Comparison of ENCODE assay signal across 30 cellular contexts in the genomic region with DNA sequence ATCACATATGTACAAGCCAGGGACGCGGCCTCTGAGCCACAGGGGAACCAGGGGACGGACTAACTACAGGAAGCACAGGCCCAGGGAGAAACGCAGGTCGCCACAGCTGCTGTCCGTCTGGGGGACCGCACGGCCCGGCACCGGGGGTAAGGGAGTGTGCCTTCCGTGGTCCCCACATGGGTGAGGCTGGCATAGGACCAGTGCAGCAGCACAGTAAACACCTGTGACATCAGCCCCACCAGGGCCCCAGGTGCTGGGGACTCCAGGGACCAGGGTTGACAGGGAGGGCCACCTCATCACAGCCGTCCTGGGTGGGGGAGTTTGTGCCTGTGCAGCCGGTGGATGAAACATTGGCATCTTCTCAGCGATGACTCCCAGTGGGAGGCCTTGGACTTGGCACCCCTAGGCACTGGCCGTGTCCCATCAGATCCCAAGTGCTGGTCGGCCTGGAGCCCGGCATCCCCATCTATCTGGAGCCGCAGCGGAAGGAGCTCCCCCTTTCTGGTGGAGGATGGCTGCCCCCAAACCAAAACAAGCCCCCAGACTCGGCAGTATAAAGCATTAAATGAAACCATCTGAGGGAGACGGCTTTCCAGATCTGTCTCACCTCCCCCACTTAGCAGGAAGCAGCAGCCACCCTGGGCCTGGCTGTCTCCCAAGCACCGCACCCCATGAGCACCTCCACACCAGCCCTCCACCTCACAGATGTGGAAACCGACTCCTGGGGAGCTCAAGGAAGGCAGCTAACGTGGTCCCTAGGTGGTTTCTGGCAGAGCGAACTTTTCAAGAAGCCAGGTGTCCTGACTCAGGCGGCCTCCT. TPM values are rescaled to one million over a fixed set of nuclear protein-coding genes. Genes with fewer than 3 reads are reported as not detected.
DNase-seq lines count a peak whose midpoint lies in the region; ATAC-seq lines count a peak whose summit lies in the region.
"Had no signal": no experiment of that assay in that cellular context is flagged by ENCODE, and none has a peak within 500 bp of the region (broad histone marks: within the 10 kb centered on the region; RNA-seq: fewer than 3 reads in every experiment).

No MANE protein-coding gene starts in this region.

- ATAC-seq in stimulated activated naive CD8-positive, alpha-beta T cell treated with anti-CD3 and anti-CD28 coated beads, Interleukin-15, amount 100 ng/mL, for 72 hours, result peak; percentile 17
- no peak for ATAC-seq in stimulated activated naive CD8-positive, alpha-beta T cell treated with anti-CD3 and anti-CD28 coated beads, Interleukin-15, Interleukin-2, amounts not matched to agents 100 U/mL and 50 U/mL, for 24 hours
- ATAC-seq in HG03439 (IDR thresholded peaks at IDR 0.05; ENCODE audit: unreplicated experiment) (no peak), HG02884 (IDR thresholded peaks at IDR 0.05; ENCODE audit: unreplicated experiment) (no peak)
- no peak for ATAC-seq in activated T-cell treated with anti-CD3 and anti-CD28 coated beads, Interleukin-2, amount 50 U/mL, for 4 hours

- no peaks in the 10 kb centered on the region for H3K79me1 ChIP-seq in mesenchymal stem cell (replicated peaks; ENCODE audit: low read length, poor library complexity, severe bottlenecking)

- no peak for DNase-seq in stimulated activated naive CD8-positive, alpha-beta T cell treated with anti-CD3 and anti-CD28 coated beads, Interleukin-15, amount 100 ng/mL, for 72 hours
- DNase-seq in stimulated activated naive CD8-positive, alpha-beta T cell treated with anti-CD3 and anti-CD28 coated beads, Interleukin-15, Interleukin-2, amounts not matched to agents 100 U/mL and 50 U/mL, for 24 hours, result no peak
- DNase-seq in SK-N-DZ (ENCODE audit: low spot score) (peak; percentile 40), mesenchymal stem cell (no peak)
- DNase-seq in activated T-cell treated with anti-CD3 and anti-CD28 coated beads, Interleukin-2, amount 50 U/mL, for 4 hours, result no peak
- DNase-seq: activated CD4-positive, alpha-beta T cell treated with anti-CD3 and anti-CD28 coated beads for 4 hours; activated CD8-positive, alpha-beta memory T cell treated with anti-CD3 and anti-CD28 coated beads for 24 hours; activated effector memory CD4-positive, alpha-beta T cell treated with anti-CD3 and anti-CD28 coated beads, Interleukin-2, amount 50 U/mL, for 16 hours; activated naive CD8-positive, alpha-beta T cell treated with anti-CD3 and anti-CD28 coated beads for 36 hours; CD4-positive, alpha-beta T cell; central memory CD4-positive, alpha-beta T cell; DMS 273 treated with DMSO at 0.1 percent for 48 hours; EL; hypothalamus; immature natural killer cell; NCI-H187 treated with DMSO at 0.1 percent for 48 hours; NCI-H2227 treated with DMSO at 0.1 percent for 48 hours; NCI-H774; nucleus accumbens; OCI-M1 had no signal

- H3K36me3 ChIP-seq in mesenchymal stem cell (ENCODE audit: control insufficient read depth in 1 of 2, insufficient read depth in 2 of 2, low read depth in 1 of 2, low read length in 2 of 2), result no peaks in the 10 kb centered on the region
- H3K36me3 ChIP-seq: ascending aorta, gastroesophageal sphincter, upper lobe of left lung had no signal

- no peak overlapping the region for H2AFZ ChIP-seq in mesenchymal stem cell (ENCODE audit: low read depth, low read length)

- no peak overlapping the region for H3K4me3 Mint-ChIP-seq in stimulated activated naive CD8-positive, alpha-beta T cell treated with anti-CD3 and anti-CD28 coated beads, Interleukin-15, amount 100 ng/mL, for 72 hours
- H3K4me3 Mint-ChIP-seq in activated T-cell treated with anti-CD3 and anti-CD28 coated beads, Interleukin-2, amount 50 U/mL, for 4 hours, result no peak overlapping the region
- H3K4me3 Mint-ChIP-seq: activated naive CD8-positive, alpha-beta T cell treated with anti-CD3 and anti-CD28 coated beads for 36 hours; CD4-positive, alpha-beta T cell; immature natural killer cell; T-helper 2 cell treated with Interferon-gamma antibody and Interleukin-4, amounts not matched to agents 5 μg/mL and 100 μg/mL, for 36 hours had no signal

- H3K9ac ChIP-seq in mesenchymal stem cell (ENCODE audit: low read length), result no peak overlapping the region

- no peak overlapping the region for H3K23ac ChIP-seq in mesenchymal stem cell (ENCODE audit: low read length in 2 of 2)

- H3K14ac ChIP-seq in mesenchymal stem cell (ENCODE audit: low read length in 2 of 2), result no peak overlapping the region

- no peak overlapping the region for H3K4me3 ChIP-seq in mesenchymal stem cell (ENCODE audit: insufficient read depth in 1 of 2, low read depth in 1 of 2, low read length in 2 of 2)
- H3K4me3 ChIP-seq: ascending aorta, gastroesophageal sphincter, skin epidermis, upper lobe of left lung had no signal

- whole genome bisulfite sequencing in mesenchymal stem cell, result 86% methylated on average over 26 of the region's 26 CpGs

- no peak overlapping the region for H2BK120ac ChIP-seq in mesenchymal stem cell (ENCODE audit: low read depth, low read length)

- no peak overlapping the region for H3K27ac ChIP-seq in mesenchymal stem cell (ENCODE audit: low read length, poor library complexity, severe bottlenecking)
- H3K27ac ChIP-seq: ascending aorta, gastroesophageal sphincter, HL-60, skin epidermis, upper lobe of left lung had no signal

- H4K8ac ChIP-seq in mesenchymal stem cell (ENCODE audit: low read length), result no peak overlapping the region

- no peaks in the 10 kb centered on the region for H3K9me3 Mint-ChIP-seq in stimulated activated naive CD8-positive, alpha-beta T cell treated with anti-CD3 and anti-CD28 coated beads, Interleukin-15, amount 100 ng/mL, for 72 hours
- H3K9me3 Mint-ChIP-seq in activated T-cell treated with anti-CD3 and anti-CD28 coated beads, Interleukin-2, amount 50 U/mL, for 4 hours, result no peaks in the 10 kb centered on the region
- H3K9me3 Mint-ChIP-seq: activated naive CD8-positive, alpha-beta T cell treated with anti-CD3 and anti-CD28 coated beads for 36 hours; CD4-positive, alpha-beta T cell; immature natural killer cell; T-helper 2 cell treated with Interferon-gamma antibody and Interleukin-4, amounts not matched to agents 5 μg/mL and 100 μg/mL, for 36 hours had no signal

- no peaks in the 10 kb centered on the region for H3K27me3 Mint-ChIP-seq in stimulated activated naive CD8-positive, alpha-beta T cell treated with anti-CD3 and anti-CD28 coated beads, Interleukin-15, amount 100 ng/mL, for 72 hours
- peaks cover under 1% of the 10 kb centered on the region for H3K27me3 Mint-ChIP-seq in activated T-cell treated with anti-CD3 and anti-CD28 coated beads, Interleukin-2, amount 50 U/mL, for 4 hours (ENCODE audit: low read depth)
- H3K27me3 Mint-ChIP-seq: activated naive CD8-positive, alpha-beta T cell treated with anti-CD3 and anti-CD28 coated beads for 36 hours; CD4-positive, alpha-beta T cell had no signal

- no peak overlapping the region for H3K18ac ChIP-seq in mesenchymal stem cell (ENCODE audit: low read depth in 1 of 2, low read length in 2 of 2)

- peak overlapping the region in 1 of 2 donors; percentile 79 for H3K27ac Mint-ChIP-seq in stimulated activated naive CD8-positive, alpha-beta T cell treated with anti-CD3 and anti-CD28 coated beads, Interleukin-15, amount 100 ng/mL, for 72 hours
- H3K27ac Mint-ChIP-seq: activated naive CD8-positive, alpha-beta T cell treated with anti-CD3 and anti-CD28 coated beads for 36 hours; CD4-positive, alpha-beta T cell; immature natural killer cell; T-helper 2 cell treated with Interferon-gamma antibody and Interleukin-4, amounts not matched to agents 5 μg/mL and 100 μg/mL, for 36 hours had no signal

- H3K4me2 ChIP-seq in mesenchymal stem cell (ENCODE audit: low read length, poor library complexity, severe bottlenecking), result no peak overlapping the region

- H3K4me1 ChIP-seq in mesenchymal stem cell (ENCODE audit: control insufficient read depth, insufficient read depth, low read depth, low read length), result no peaks in the 10 kb centered on the region
- H3K4me1 ChIP-seq: ascending aorta, gastroesophageal sphincter, upper lobe of left lung had no signal

- H3K4me1 Mint-ChIP-seq in stimulated activated naive CD8-positive, alpha-beta T cell treated with anti-CD3 and anti-CD28 coated beads, Interleukin-15, amount 100 ng/mL, for 72 hours, result no peaks in the 10 kb centered on the region
- no peaks in the 10 kb centered on the region for H3K4me1 Mint-ChIP-seq in activated T-cell treated with anti-CD3 and anti-CD28 coated beads, Interleukin-2, amount 50 U/mL, for 4 hours (ENCODE audit: low read depth)
- H3K4me1 Mint-ChIP-seq: activated naive CD8-positive, alpha-beta T cell treated with anti-CD3 and anti-CD28 coated beads for 36 hours; immature natural killer cell had no signal

- H3K27me3 ChIP-seq in mesenchymal stem cell (ENCODE audit: control insufficient read depth in 1 of 2, insufficient read depth in 1 of 2, low read length in 2 of 2), result peaks cover 15 to 82% of the 10 kb centered on the region in 2 experiments
- H3K27me3 ChIP-seq: ascending aorta, upper lobe of left lung had no signal

- no peak overlapping the region for H2BK5ac ChIP-seq in mesenchymal stem cell (ENCODE audit: low read depth, low read length, poor library complexity, severe bottlenecking)

- no peaks in the 10 kb centered on the region for H3K36me3 Mint-ChIP-seq in activated T-cell treated with anti-CD3 and anti-CD28 coated beads, Interleukin-2, amount 50 U/mL, for 4 hours (ENCODE audit: insufficient read depth)
- H3K36me3 Mint-ChIP-seq: activated naive CD8-positive, alpha-beta T cell treated with anti-CD3 and anti-CD28 coated beads for 36 hours; immature natural killer cell had no signal

- H2BK12ac ChIP-seq in mesenchymal stem cell (ENCODE audit: low read length in 2 of 2), result no peak overlapping the region

- H3K9me3 ChIP-seq in mesenchymal stem cell (ENCODE audit: control insufficient read depth, low read length), result no peaks in the 10 kb centered on the region
- H3K9me3 ChIP-seq: ascending aorta, gastroesophageal sphincter, upper lobe of left lung had no signal

- no peak overlapping the region for H3K4ac ChIP-seq in mesenchymal stem cell (ENCODE audit: low read depth in 1 of 2, low read length in 2 of 2)

- no peak overlapping the region for H2AK5ac ChIP-seq in mesenchymal stem cell (ENCODE audit: low read length, severe bottlenecking)

- peak overlapping the region; percentile 12 for H4K91ac ChIP-seq in mesenchymal stem cell (ENCODE audit: low read length)

- H2BK15ac ChIP-seq in mesenchymal stem cell (ENCODE audit: low read depth, poor library complexity, severe bottlenecking), result no peak overlapping the region

RNA-seq across cellular contexts. Expression of a gene that starts 22.5 kb away (rescaled TPM):
- polyA plus RNA-seq in SK-N-DZ (2014; cell fraction: cytosol; rRNA removed), result not detected in 2 replicates
- polyA plus RNA-seq in SK-N-DZ (2014; cell fraction: nucleus; rRNA removed), result not detected in 2 replicates
- not detected for polyA plus RNA-seq in mesenchymal stem cell (2013, experiment 1 of 2)
- polyA plus RNA-seq in mesenchymal stem cell (2013, experiment 2 of 2), result not detected
- total RNA-seq in activated T-cell treated with anti-CD3 and anti-CD28 coated beads, Interleukin-2, amount 50 U/mL, for 4 hours, result not detected
- total RNA-seq: activated naive CD8-positive, alpha-beta T cell treated with anti-CD3 and anti-CD28 coated beads for 36 hours; ascending aorta; CD4-positive, alpha-beta T cell; dermis microvascular lymphatic vessel endothelial cell; gastroesophageal sphincter; LHCN-M2; upper lobe of left lung had no signal
- polyA plus RNA-seq: immature natural killer cell had no signal

RNA-seq across cellular contexts. Expression of a gene that starts 31.5 kb away (rescaled TPM):
- polyA plus RNA-seq in SK-N-DZ (2014; cell fraction: cytosol; rRNA removed), result not detected in 2 replicates
- polyA plus RNA-seq in SK-N-DZ (2014; cell fraction: nucleus; rRNA removed), result 0.31 TPM in 1 of 2 replicates, not detected in the other
- polyA plus RNA-seq in mesenchymal stem cell (2013, experiment 1 of 2), result not detected
- not detected for polyA plus RNA-seq in mesenchymal stem cell (2013, experiment 2 of 2)
- not detected for total RNA-seq in activated T-cell treated with anti-CD3 and anti-CD28 coated beads, Interleukin-2, amount 50 U/mL, for 4 hours
- total RNA-seq: activated naive CD8-positive, alpha-beta T cell treated with anti-CD3 and anti-CD28 coated beads for 36 hours; ascending aorta; CD4-positive, alpha-beta T cell; dermis microvascular lymphatic vessel endothelial cell; gastroesophageal sphincter; LHCN-M2; upper lobe of left lung had no signal
- polyA plus RNA-seq: immature natural killer cell had no signal
